Comparison of ENCODE assay signal across 9 cellular contexts in genomic region chr1:153944005-153944821, GRCh38.
DNase-seq lines count a peak whose midpoint lies in the region; ATAC-seq and TF ChIP-seq lines count a peak whose summit lies in the region.
"Had no signal": no experiment of that assay in that cellular context is flagged by ENCODE, and none has a peak within 500 bp of the region (broad histone marks: within the 10 kb centered on the region; RNA-seq: fewer than 3 reads in every experiment).

No MANE protein-coding gene starts in this region.

- no peak for TF ChIP-seq CTCF in 22Rv1 (IDR thresholded peaks at IDR 0.05)

- peaks cover 17 to 20% of the 10 kb centered on the region in 2 donors for H3K4me1 ChIP-seq in mucosa of rectum (ENCODE audit: control insufficient read depth in 2 of 2, insufficient read depth in 2 of 2, low read length in 2 of 2)

- no peaks in the 10 kb centered on the region for H3K27me3 ChIP-seq in mucosa of rectum (ENCODE audit: control insufficient read depth in 2 of 2, insufficient read depth in 2 of 2, low read length in 2 of 2)

- H3K27ac ChIP-seq in 22Rv1: peak overlapping the region; percentile 95
- peak overlapping the region; percentile 92 for H3K27ac ChIP-seq in angular gyrus (ENCODE audit: low read depth, low read length)
- H3K27ac ChIP-seq in mucosa of rectum (ENCODE audit: low read depth in 2 of 2, low read length in 2 of 2): peak overlapping the region; percentile 89 to 97

- peak overlapping the region in 1 of 2 donors; percentile 88 for H3K4me3 ChIP-seq in mucosa of rectum (ENCODE audit: low read length in 2 of 2)

- no peaks in the 10 kb centered on the region for H3K9me3 ChIP-seq in mucosa of rectum (ENCODE audit: control insufficient read depth in 2 of 2, low read length in 2 of 2)

- peaks cover 36 to 56% of the 10 kb centered on the region in 2 donors for H3K36me3 ChIP-seq in mucosa of rectum (ENCODE audit: control insufficient read depth in 2 of 2, insufficient read depth in 2 of 2, low read length in 2 of 2)

- no peak for ATAC-seq in HG03432 (IDR thresholded peaks at IDR 0.05; ENCODE audit: unreplicated experiment)

- POLR2A ChIA-PET in HEK293T (lab: Yijun Ruan, JAX): interaction anchor here (0.6 to 5.1 kb wide), 10 partner anchors 9 to 161 kb away, joined by 3 to 47 read pairs (median 7); partner anchors contain the start of genes CREB3L4, GATAD2B, JTB and SLC39A1

- H3K9ac ChIP-seq in mucosa of rectum (ENCODE audit: low read depth in 1 of 2, low read length in 2 of 2): peak overlapping the region in 1 of 2 donors; percentile 88

- CTCF ChIA-PET in HEK293T (lab: Yijun Ruan, JAX): interaction anchor here (1.1 kb wide), 1 partner anchor 42 kb away, joined by 6 read pairs; the partner anchor contains the start of gene RAB13

- DNase-seq in HEK293T (ENCODE audit: extremely low spot score): no peak
- no peak for DNase-seq in AG08395 (ENCODE audit: low spot score)
- no peak for DNase-seq in NOMO-1 treated with dmso at 0.1 percent for 144 hours (lab: John Stamatoyannopoulos, UW; ENCODE audit: unreplicated experiment)
- DNase-seq in COLO668 (lab: John Stamatoyannopoulos, UW; ENCODE audit: unreplicated experiment): no peak
- DNase-seq: NCI-H69 had no signal

TF ChIP-seq in HEK293T, 16 proteins besides CTCF, POLR2A, EP300 and RAD21:
- TF ChIP-seq FOXM1 (IDR thresholded peaks at IDR 0.05; ENCODE audit: borderline replicate concordance): 0 out of 2 replicates have a peak, but pooled peaks have one; percentile 24
- TF ChIP-seq SUZ12 (IDR thresholded peaks at IDR 0.05): no peak
- 0 out of 2 replicates have a peak, but pooled peaks have one; percentile 60 for TF ChIP-seq TARDBP (IDR thresholded peaks at IDR 0.05)
